Comparison of ENCODE assay signal across 1 cellular context in the genomic region with DNA sequence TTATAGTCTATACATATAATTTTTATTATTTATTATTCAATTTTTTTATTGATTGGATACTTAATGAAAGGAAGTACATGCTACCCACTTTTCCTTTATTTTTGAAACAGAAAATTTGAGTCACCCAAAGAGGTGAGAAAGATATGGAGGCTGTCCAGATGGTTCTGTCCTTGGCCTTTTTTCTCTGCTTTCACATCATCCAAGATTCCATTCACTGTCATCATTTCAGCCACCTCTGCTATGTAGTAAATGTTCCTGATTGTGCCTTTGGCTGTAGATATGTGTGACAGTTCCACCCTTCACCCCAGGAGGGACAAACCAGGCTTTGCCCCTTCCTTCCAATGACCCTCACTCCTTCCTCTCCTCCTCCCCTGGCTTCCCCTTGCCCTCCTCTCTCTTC.
TF ChIP-seq lines count a peak whose summit lies in the region.

No MANE protein-coding gene starts in this region.

TF ChIP-seq in GM23338, 12 proteins besides CTCF, POLR2A, EP300 and RAD21 (continued from another document):
- no peak for TF ChIP-seq EZH2phosphoT487 (IDR thresholded peaks at IDR 0.05; ENCODE audit: unreplicated experiment)
